18 cellular contexts compared by ENCODE assay signal in the genomic region with DNA sequence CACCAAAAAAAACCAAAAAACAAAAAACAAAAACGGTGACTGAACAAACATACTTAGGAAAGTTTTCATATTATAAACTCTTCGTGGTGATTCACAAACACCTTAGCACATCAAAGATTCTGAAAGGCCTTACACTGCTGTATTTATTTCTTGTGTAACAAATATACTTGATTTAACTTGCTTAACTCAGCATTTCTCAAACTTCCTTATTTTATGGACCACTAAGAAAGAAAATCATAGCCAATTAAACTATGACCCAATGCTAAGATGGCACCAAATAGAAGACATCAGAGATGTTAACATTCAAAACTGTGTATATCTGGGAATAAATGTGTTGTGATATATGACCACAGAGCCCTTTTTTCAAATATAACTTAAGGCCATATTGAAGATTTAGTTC. TPM values are rescaled to one million over a fixed set of nuclear protein-coding genes. Genes with fewer than 3 reads are reported as not detected.
DNase-seq lines count a peak whose midpoint lies in the region; TF ChIP-seq lines count a peak whose summit lies in the region.
"Had no signal": no experiment of that assay in that cellular context is flagged by ENCODE, and none has a peak within 500 bp of the region (broad histone marks: within the 10 kb centered on the region; RNA-seq: fewer than 3 reads in every experiment).

No MANE protein-coding gene starts in this region.

- WGBS in stomach, 5 donors = 69 to 82% (median 80%) methylated on average over 2 of the region's 2 CpGs

- peak overlapping the region; percentile 76 for H3K4me3 Mint-ChIP-seq in activated naive CD4-positive, alpha-beta T cell treated with anti-CD3 and anti-CD28 coated beads, Interleukin-2, amount 50 U/mL, for 24 hours
- H3K4me3 Mint-ChIP-seq: activated CD4-positive, alpha-beta T cell treated with anti-CD3 and anti-CD28 coated beads for 36 hours; stimulated activated naive B cell treated with anti-CD40 and anti-IgM and Interleukin-4, amounts not matched to agents 10 μg/mL and 1 μg/mL and 100 μg/mL, for 72 hours had no signal

- no peaks in the 10 kb centered on the region for H3K27me3 ChIP-seq in stomach
- H3K27me3 ChIP-seq: SJCRH30 had no signal

- H3K9me3 ChIP-seq in stomach = no peaks in the 10 kb centered on the region
- H3K9me3 ChIP-seq: prostate gland, SJCRH30 had no signal

- H3K4me1 ChIP-seq in stomach = peaks cover 13 to 30% (median 25%) of the 10 kb centered on the region in 4 donors
- H3K4me1 ChIP-seq: prostate gland, SJCRH30 had no signal

- peak overlapping the region in 4 of 5 donors; percentile 16 to 96 (median 94) for H3K27ac ChIP-seq in stomach
- H3K27ac ChIP-seq: SJCRH30 had no signal

- TF ChIP-seq CTCF in epithelial cell of esophagus (IDR thresholded peaks at IDR 0.05; ENCODE audit: insufficient read depth, low read depth, low read length, missing control alignments) (no peak), stomach (IDR thresholded peaks at IDR 0.05) (no peak)

- H3K4me1 Mint-ChIP-seq in activated naive CD4-positive, alpha-beta T cell treated with anti-CD3 and anti-CD28 coated beads, Interleukin-2, amount 50 U/mL, for 24 hours = peaks cover 18% of the 10 kb centered on the region

- no peak for TF ChIP-seq POLR2A in stomach (IDR thresholded peaks at IDR 0.05)

- intact Hi-C loops in stomach (cut with DNase I; ENCODE audit: low total_unique reads) = no loop called here

- H3K4me3 ChIP-seq in epithelial cell of esophagus (ENCODE audit: low read length) (no peak overlapping the region), stomach (no peak overlapping the region)
- H3K4me3 ChIP-seq: lung, prostate gland, SJCRH30 had no signal

- H3K36me3 ChIP-seq in stomach = no peaks in the 10 kb centered on the region
- H3K36me3 ChIP-seq: prostate gland, SJCRH30 had no signal

- DNase-seq in activated naive CD4-positive, alpha-beta T cell treated with Interleukin-2 at 50 U/mL for 16 hours = no peak
- peak; percentile 59 for DNase-seq in OCI-M1 (lab: John Stamatoyannopoulos, UW)
- DNase-seq in epithelial cell of esophagus (ENCODE audit: low read depth) = peak; percentile 25
- no peak for DNase-seq in stomach
- DNase-seq in activated CD4-positive, alpha-beta T cell treated with anti-CD3 and anti-CD28 coated beads for 4 hours = no peak
- DNase-seq in LoVo (ENCODE audit: low spot score) = no peak
- DNase-seq in NCI-H345 treated with DMSO at 0.1 percent for 48 hours (lab: John Stamatoyannopoulos, UW; ENCODE audit: unreplicated experiment) = no peak
- DNase-seq: activated CD4-positive, alpha-beta T cell treated with anti-CD3 and anti-CD28 coated beads for 36 hours; caudate nucleus; DND-41; NCI-H1092; NCI-H345; SJCRH30; stimulated activated CD4-positive, alpha-beta T cell treated with anti-CD3 and anti-CD28 coated beads, Interleukin-2, amount 100 ng/mL, for 48 hours; stimulated activated naive B cell treated with anti-CD40 and anti-IgM and Interleukin-4, amounts not matched to agents 10 μg/mL and 1 μg/mL and 100 μg/mL, for 72 hours had no signal

- no peaks in the 10 kb centered on the region for H3K36me3 Mint-ChIP-seq in activated naive CD4-positive, alpha-beta T cell treated with anti-CD3 and anti-CD28 coated beads, Interleukin-2, amount 50 U/mL, for 24 hours
- H3K36me3 Mint-ChIP-seq: stimulated activated naive B cell treated with anti-CD40 and anti-IgM and Interleukin-4, amounts not matched to agents 10 μg/mL and 1 μg/mL and 100 μg/mL, for 72 hours had no signal

- no peaks in the 10 kb centered on the region for H3K9me3 Mint-ChIP-seq in activated naive CD4-positive, alpha-beta T cell treated with anti-CD3 and anti-CD28 coated beads, Interleukin-2, amount 50 U/mL, for 24 hours
- H3K9me3 Mint-ChIP-seq: stimulated activated naive B cell treated with anti-CD40 and anti-IgM and Interleukin-4, amounts not matched to agents 10 μg/mL and 1 μg/mL and 100 μg/mL, for 72 hours had no signal

- no peaks in the 10 kb centered on the region for H3K27me3 Mint-ChIP-seq in activated naive CD4-positive, alpha-beta T cell treated with anti-CD3 and anti-CD28 coated beads, Interleukin-2, amount 50 U/mL, for 24 hours
- H3K27me3 Mint-ChIP-seq: stimulated activated naive B cell treated with anti-CD40 and anti-IgM and Interleukin-4, amounts not matched to agents 10 μg/mL and 1 μg/mL and 100 μg/mL, for 72 hours had no signal

- no peak overlapping the region for H3K27ac Mint-ChIP-seq in activated naive CD4-positive, alpha-beta T cell treated with anti-CD3 and anti-CD28 coated beads, Interleukin-2, amount 50 U/mL, for 24 hours
- H3K27ac Mint-ChIP-seq: activated CD4-positive, alpha-beta T cell treated with anti-CD3 and anti-CD28 coated beads for 36 hours; stimulated activated naive B cell treated with anti-CD40 and anti-IgM and Interleukin-4, amounts not matched to agents 10 μg/mL and 1 μg/mL and 100 μg/mL, for 72 hours had no signal

- TF ChIP-seq EP300 in stomach (IDR thresholded peaks at IDR 0.05) = no peak

RNA-seq across cellular contexts. Expression of gene RREB1, which starts 57.7 kb away (rescaled TPM):
- total RNA-seq in stomach = 100 to 1,000 TPM in 1 of 5 donors, 10 to 100 TPM in 4; 39.7 to 125 (median 61.8) TPM
- 1 to 10 TPM; 4.0 to 8.2 (median 5.2) TPM for polyA plus RNA-seq in stomach

Comparison
In these comparisons a context has a peak if more than half of its experiments do, and no peak if none do; other contexts are left out.
1. DNase-seq: peak in OCI-M1 (single experiment) and epithelial cell of esophagus (single experiment); none in activated naive CD4-positive, alpha-beta T cell treated with Interleukin-2 at 50 U/mL for 16 hours (single experiment), stomach (single experiment), activated CD4-positive, alpha-beta T cell treated with anti-CD3 and anti-CD28 coated beads for 4 hours (0 of 2), LoVo (single experiment) and NCI-H345 treated with DMSO at 0.1 percent for 48 hours (single experiment).